Comparison of ENCODE assay signal across 1 cellular context in genomic region chr6:37006793-37007339, GRCh38.
TF ChIP-seq lines count a peak whose summit lies in the region.

No MANE protein-coding gene starts in this region.

TF ChIP-seq in GM12878, 131 proteins besides CTCF, POLR2A, EP300 and RAD21:
- TF ChIP-seq TAF1 (IDR thresholded peaks at IDR 0.05; ENCODE audit: borderline replicate concordance, low read depth, low read length), result no peak
- TF ChIP-seq CBFB (IDR thresholded peaks at IDR 0.05; ENCODE audit: low read depth), result no peak
- TF ChIP-seq EZH2 (IDR thresholded peaks at IDR 0.05; ENCODE audit: borderline replicate concordance, control insufficient read depth, low read depth, low read length), result no peak
- TF ChIP-seq SMAD5 (IDR thresholded peaks at IDR 0.05; ENCODE audit: low read depth), result no peak
- TF ChIP-seq SMC3 (IDR thresholded peaks at IDR 0.05; ENCODE audit: borderline replicate concordance, low read length), result no peak
- TF ChIP-seq MEF2B (IDR thresholded peaks at IDR 0.05; ENCODE audit: partially characterized antibody, poor library complexity, severe bottlenecking), result no peak
- no peak for TF ChIP-seq ETV6 (conservative IDR thresholded peaks at IDR 0.05 in 1 of 2, IDR thresholded peaks at IDR 0.05 in 1 of 2; ENCODE audit: borderline replicate concordance in 1 of 2, low read depth in 1 of 2)
- TF ChIP-seq MYB (IDR thresholded peaks at IDR 0.05; ENCODE audit: borderline replicate concordance, low read depth, low read length), result no peak
- no peak for TF ChIP-seq KAT2A (conservative IDR thresholded peaks at IDR 0.05; ENCODE audit: control insufficient read depth, low read depth, low read length)
- TF ChIP-seq RAD51 (IDR thresholded peaks at IDR 0.05), result no peak
- TF ChIP-seq ZBTB40 (IDR thresholded peaks at IDR 0.05; ENCODE audit: borderline replicate concordance), result no peak
- TF ChIP-seq BCLAF1 (IDR thresholded peaks at IDR 0.05), result no peak
- TF ChIP-seq USF1 (IDR thresholded peaks at IDR 0.05; ENCODE audit: borderline replicate concordance, extremely low read length, insufficient read depth, low read depth, low read length), result no peak
- no peak for TF ChIP-seq CBX3 (IDR thresholded peaks at IDR 0.05; ENCODE audit: borderline replicate concordance, low read depth)
